25 cellular contexts compared by ENCODE assay signal in genomic region chr2:240785424-240786335, GRCh38. TPM values are rescaled to one million over a fixed set of nuclear protein-coding genes. Genes with fewer than 3 reads are reported as not detected.
DNase-seq lines count a peak whose midpoint lies in the region; ATAC-seq and TF ChIP-seq lines count a peak whose summit lies in the region.
"Had no signal": no experiment of that assay in that cellular context is flagged by ENCODE, and none has a peak within 500 bp of the region (broad histone marks: within the 10 kb centered on the region; RNA-seq: fewer than 3 reads in every experiment).

No MANE protein-coding gene starts in this region.

- in situ Hi-C loops in HAP-1 (cut with MboI; ENCODE audit: low sequenced_read_pairs) = no loop called here

- H3K4me3 Mint-ChIP-seq in CD14-positive monocyte = no peak overlapping the region
- H3K4me3 Mint-ChIP-seq: central memory CD8-positive, alpha-beta T cell; H9; memory B cell had no signal

- H3K27ac Mint-ChIP-seq in CD14-positive monocyte = no peak overlapping the region
- H3K27ac Mint-ChIP-seq: H9, memory B cell had no signal

- 80 to 88% (median 83%) methylated on average over 9 to 25 of the region's 25 CpGs for WGBS in heart left ventricle, 4 donors
- WGBS in prostate gland = 82% methylated on average over 25 of the region's 25 CpGs

- H3K36me3 Mint-ChIP-seq in CD14-positive monocyte = no peaks in the 10 kb centered on the region
- H3K36me3 Mint-ChIP-seq: memory B cell had no signal

- H3K9me3 Mint-ChIP-seq in CD14-positive monocyte = peaks cover 0 to 3% (median 0%) of the 10 kb centered on the region in 7 donors
- H3K9me3 Mint-ChIP-seq: central memory CD8-positive, alpha-beta T cell; H9; memory B cell had no signal

- TF ChIP-seq CTCF in CD14-positive monocyte (IDR thresholded peaks at IDR 0.05) (no peak), heart left ventricle (IDR thresholded peaks at IDR 0.05) (no peak), prostate gland (IDR thresholded peaks at IDR 0.05) (no peak)

- peaks cover 0 to 3% (median 1%) of the 10 kb centered on the region in 3 donors for H3K27me3 Mint-ChIP-seq in CD14-positive monocyte (ENCODE audit: low read depth in 3 of 3)

- no peaks in the 10 kb centered on the region for H3K4me1 Mint-ChIP-seq in CD14-positive monocyte
- H3K4me1 Mint-ChIP-seq: central memory CD8-positive, alpha-beta T cell; H9; memory B cell had no signal

- intact Hi-C loops in CD14-positive monocyte (cut with micrococcal nuclease) = no loop called here
- intact Hi-C loops in heart left ventricle (cut with DNase I) = no loop called here
- intact Hi-C loops in posterior vena cava (cut with DNase I) = no loop called here
- intact Hi-C loops in prostate gland (cut with DNase I) = no loop called here

- H3K9me3 ChIP-seq in heart left ventricle = no peaks in the 10 kb centered on the region
- no peaks in the 10 kb centered on the region for H3K9me3 ChIP-seq in HAP-1
- no peaks in the 10 kb centered on the region for H3K9me3 ChIP-seq in prostate gland
- H3K9me3 ChIP-seq: ascending aorta; BLaER1 treated with 17β-estradiol and CSF1 and Interleukin-3, amounts not matched to agents 10 nM and 100 nM; uterus had no signal

- H3K4me1 ChIP-seq in heart left ventricle (no peaks in the 10 kb centered on the region), HAP-1 (no peaks in the 10 kb centered on the region), prostate gland (replicated peaks) (no peaks in the 10 kb centered on the region)
- H3K4me1 ChIP-seq: ascending aorta, uterus had no signal

- TF ChIP-seq POLR2A in heart left ventricle (IDR thresholded peaks at IDR 0.05) (no peak), prostate gland (IDR thresholded peaks at IDR 0.05) (no peak)

- H3K27me3 ChIP-seq in heart left ventricle = peaks cover 0 to 18% (median 0%) of the 10 kb centered on the region in 9 donors
- H3K27me3 ChIP-seq in HAP-1 (ENCODE audit: low read depth) = no peaks in the 10 kb centered on the region
- H3K27me3 ChIP-seq in prostate gland (replicated peaks; ENCODE audit: insufficient read depth) = no peaks in the 10 kb centered on the region
- H3K27me3 ChIP-seq: ascending aorta; BLaER1 treated with 17β-estradiol and CSF1 and Interleukin-3, amounts not matched to agents 10 nM and 100 nM; uterus had no signal

- H3K4me3 ChIP-seq in heart left ventricle = no peak overlapping the region
- H3K4me3 ChIP-seq in HAP-1 = no peak overlapping the region
- no peak overlapping the region for H3K4me3 ChIP-seq in prostate gland
- H3K4me3 ChIP-seq: ascending aorta; BLaER1 treated with 17β-estradiol and CSF1 and Interleukin-3, amounts not matched to agents 10 nM and 100 nM; smooth muscle cell; uterus had no signal

- DNase-seq in activated CD4-positive, alpha-beta T cell treated with anti-CD3 and anti-CD28 coated beads for 48 hours = peak; percentile 33
- no peak for DNase-seq in activated CD4-positive, alpha-beta T cell treated with anti-CD3 and anti-CD28 coated beads, Interleukin-2, amount 50 U/mL, for 1 hour
- peak; percentile 31 for DNase-seq in CD14-positive monocyte (ENCODE audit: low spot score)
- DNase-seq in heart left ventricle = peak in 3 of 5 donors; percentile 12 to 51 (median 25)
- peak; percentile 72 for DNase-seq in posterior vena cava (ENCODE audit: low spot score)
- no peak for DNase-seq in HAP-1 (ENCODE audit: low spot score in 2 of 2)
- DNase-seq in prostate gland (ENCODE audit: low spot score) = no peak
- DNase-seq: activated gamma-delta T cell treated with Interleukin-2 at 50 U/mL for 16 hours, Calu3, H9, NCI-H1048, NCI-H2029 treated with DMSO at 0.1 percent for 48 hours, NCI-H446 treated with DMSO at 0.1 percent for 48 hours, T-helper 9 cell, uterus had no signal

- H3K27ac ChIP-seq in heart left ventricle (no peak overlapping the region), prostate gland (no peak overlapping the region)
- H3K27ac ChIP-seq: ascending aorta; BLaER1 treated with 17β-estradiol and CSF1 and Interleukin-3, amounts not matched to agents 10 nM and 100 nM; KMS-11; uterus had no signal

- ATAC-seq in heart left ventricle = no peak
- ATAC-seq in GM19395 (IDR thresholded peaks at IDR 0.05; ENCODE audit: unreplicated experiment) = no peak
- ATAC-seq: esophagus mucosa, SK-N-SH treated with all-trans-retinoic acid at 6 μM for 48 hours had no signal

- H3K36me3 ChIP-seq in heart left ventricle (no peaks in the 10 kb centered on the region), HAP-1 (replicated peaks) (peaks cover 81% of the 10 kb centered on the region), prostate gland (no peaks in the 10 kb centered on the region)
- H3K36me3 ChIP-seq: ascending aorta; BLaER1 treated with 17β-estradiol and CSF1 and Interleukin-3, amounts not matched to agents 10 nM and 100 nM; uterus had no signal

RNA-seq across cellular contexts. Expression of gene KIF1A, which starts 34.3 kb away (rescaled TPM):
- not detected for polyA plus RNA-seq in CD14-positive monocyte
- total RNA-seq in heart left ventricle = 10 to 100 TPM in 1 of 9 donors, 1 to 10 TPM in 8; 1.1 to 25.8 (median 2.8) TPM
- under 1 TPM; 0.76 to 0.97 TPM for polyA plus RNA-seq in heart left ventricle
- total RNA-seq in posterior vena cava = under 1 TPM; 0.37 to 0.57 TPM
- 10 to 100 TPM; 18.9 to 55.8 TPM for total RNA-seq in prostate gland
- polyA plus RNA-seq: keratinocyte had no signal

Comparison
In these comparisons a context has a peak if more than half of its experiments do, and no peak if none do; other contexts are left out.
1. DNase-seq: peak in activated CD4-positive, alpha-beta T cell treated with anti-CD3 and anti-CD28 coated beads for 48 hours (single experiment), CD14-positive monocyte (single experiment), heart left ventricle (3 of 5) and posterior vena cava (single experiment); none in activated CD4-positive, alpha-beta T cell treated with anti-CD3 and anti-CD28 coated beads, Interleukin-2, amount 50 U/mL, for 1 hour (single experiment), HAP-1 (0 of 2) and prostate gland (single experiment).